ENCODE assay signal across 9 cellular contexts in genomic region chr16:88936008-88936912, GRCh38. TPM values are rescaled to one million over a fixed set of nuclear protein-coding genes. Genes with fewer than 3 reads are reported as not detected.
DNase-seq lines count a peak whose midpoint lies in the region; ATAC-seq and TF ChIP-seq lines count a peak whose summit lies in the region.
"Had no signal": no experiment of that assay in that cellular context is flagged by ENCODE, and none has a peak within 500 bp of the region (broad histone marks: within the 10 kb centered on the region; RNA-seq: fewer than 3 reads in every experiment).

No MANE protein-coding gene starts in this region.

- H3K9me3 ChIP-seq in body of pancreas, result no peaks in the 10 kb centered on the region

- intact Hi-C loops in body of pancreas (cut with DNase I), result no loop called here
- intact Hi-C loops in dorsolateral prefrontal cortex (cut with DNase I), result no loop called here

- peaks cover 0 to 13% of the 10 kb centered on the region in 2 donors for H3K27me3 Mint-ChIP-seq in natural killer cell treated with Interleukin-12 subunit alpha and Interleukin-12 subunit beta and Interleukin-15 and Interleukin-18, amount 100 ng/mL, for 72 hours
- peaks cover 36% of the 10 kb centered on the region for H3K27me3 Mint-ChIP-seq in activated CD8-positive, alpha-beta memory T cell treated with anti-CD3 and anti-CD28 coated beads, Interleukin-2, amount 10 ng/mL, durations not matched to agents 7 days and 5 days

- WGBS in body of pancreas, 2 donors, result 31 to 48% methylated on average over 16 to 35 of the region's 38 CpGs

- H3K4me3 ChIP-seq in body of pancreas (no peak overlapping the region), dorsolateral prefrontal cortex (peak overlapping the region in 6 of 59 donors; percentile 6 to 22 (median 12))

- H3K36me3 ChIP-seq in body of pancreas (replicated peaks in 1 of 2; ENCODE audit: insufficient read depth in 1 of 2, low read depth in 2 of 2), result no peaks in the 10 kb centered on the region

- H3K4me1 ChIP-seq in body of pancreas, result peaks cover 56% of the 10 kb centered on the region

- H3K4me1 Mint-ChIP-seq in natural killer cell treated with Interleukin-12 subunit alpha and Interleukin-12 subunit beta and Interleukin-15 and Interleukin-18, amount 100 ng/mL, for 72 hours (ENCODE audit: low read depth in 2 of 2), result peaks cover 0 to 3% of the 10 kb centered on the region in 2 donors
- H3K4me1 Mint-ChIP-seq in activated CD8-positive, alpha-beta memory T cell treated with anti-CD3 and anti-CD28 coated beads, Interleukin-2, amount 10 ng/mL, durations not matched to agents 7 days and 5 days, result peaks cover 8% of the 10 kb centered on the region

- TF ChIP-seq CTCF in body of pancreas (IDR thresholded peaks at IDR 0.05) (peak in 2 of 7 experiments; percentile 13 to 25), dorsolateral prefrontal cortex (IDR thresholded peaks at IDR 0.05 in 54 of 56, conservative IDR thresholded peaks at IDR 0.05 in 2 of 56; ENCODE audit: low read depth in 1 of 56, partially characterized antibody in 56 of 56) (no peak)

- CTCF ChIA-PET in activated CD8-positive, alpha-beta memory T cell treated with anti-CD3 and anti-CD28 coated beads, Interleukin-2, amount 10 ng/mL, durations not matched to agents 7 days and 5 days (lab: Charles Lee), result no interaction called here

- ATAC-seq in body of pancreas, result no peak
- no peak for ATAC-seq in natural killer cell treated with Interleukin-12 subunit alpha and Interleukin-12 subunit beta and Interleukin-15 and Interleukin-18, amount 100 ng/mL, for 72 hours
- no peak for ATAC-seq in GM21423 (IDR thresholded peaks at IDR 0.05; ENCODE audit: unreplicated experiment)
- ATAC-seq in activated CD8-positive, alpha-beta memory T cell treated with anti-CD3 and anti-CD28 coated beads, Interleukin-2, amount 10 ng/mL, durations not matched to agents 7 days and 5 days, result no peak
- no peak for ATAC-seq in HG03378 (IDR thresholded peaks at IDR 0.05; ENCODE audit: unreplicated experiment)

- no peaks in the 10 kb centered on the region for H3K36me3 Mint-ChIP-seq in natural killer cell treated with Interleukin-12 subunit alpha and Interleukin-12 subunit beta and Interleukin-15 and Interleukin-18, amount 100 ng/mL, for 72 hours
- no peaks in the 10 kb centered on the region for H3K36me3 Mint-ChIP-seq in activated CD8-positive, alpha-beta memory T cell treated with anti-CD3 and anti-CD28 coated beads, Interleukin-2, amount 10 ng/mL, durations not matched to agents 7 days and 5 days
- H3K36me3 Mint-ChIP-seq: type B pancreatic cell had no signal

- DNase-seq in DMS 273 treated with DMSO at 0.1 percent for 48 hours (lab: John Stamatoyannopoulos, UW), result peak; percentile 40
- peak; percentile 96 for DNase-seq in KBM-7
- DNase-seq in body of pancreas, result peak in 3 of 4 donors; percentile 51 to 62 (median 52)
- no peak for DNase-seq in natural killer cell treated with Interleukin-12 subunit alpha and Interleukin-12 subunit beta and Interleukin-15 and Interleukin-18, amount 100 ng/mL, for 72 hours (ENCODE audit: low spot score)
- DNase-seq in dorsolateral prefrontal cortex, result no peak
- no peak for DNase-seq in activated CD8-positive, alpha-beta memory T cell treated with anti-CD3 and anti-CD28 coated beads, Interleukin-2, amount 10 ng/mL, durations not matched to agents 7 days and 5 days

- H3K27ac ChIP-seq in body of pancreas (peak overlapping the region in 2 of 4 donors; percentile 37 to 38), dorsolateral prefrontal cortex (peak overlapping the region in 22 of 59 donors; percentile 10 to 90 (median 52))

- H3K4me3 Mint-ChIP-seq in natural killer cell treated with Interleukin-12 subunit alpha and Interleukin-12 subunit beta and Interleukin-15 and Interleukin-18, amount 100 ng/mL, for 72 hours, result peak overlapping the region; percentile 22
- H3K4me3 Mint-ChIP-seq in activated CD8-positive, alpha-beta memory T cell treated with anti-CD3 and anti-CD28 coated beads, Interleukin-2, amount 10 ng/mL, durations not matched to agents 7 days and 5 days, result no peak overlapping the region
- H3K4me3 Mint-ChIP-seq: type B pancreatic cell had no signal

- H3K27me3 ChIP-seq in body of pancreas (no peaks in the 10 kb centered on the region), dorsolateral prefrontal cortex (peaks cover 0 to 23% (median 4%) of the 10 kb centered on the region in 45 donors)

- in situ Hi-C loops in KBM-7 (cut with MboI; ENCODE audit: low pct_unique_long_range_greater_than_20kb, low sequenced_read_pairs), result no loop called here

- no peaks in the 10 kb centered on the region for H3K9me3 Mint-ChIP-seq in natural killer cell treated with Interleukin-12 subunit alpha and Interleukin-12 subunit beta and Interleukin-15 and Interleukin-18, amount 100 ng/mL, for 72 hours
- H3K9me3 Mint-ChIP-seq in activated CD8-positive, alpha-beta memory T cell treated with anti-CD3 and anti-CD28 coated beads, Interleukin-2, amount 10 ng/mL, durations not matched to agents 7 days and 5 days (ENCODE audit: low read depth), result no peaks in the 10 kb centered on the region
- H3K9me3 Mint-ChIP-seq: type B pancreatic cell had no signal

- H3K27ac Mint-ChIP-seq in natural killer cell treated with Interleukin-12 subunit alpha and Interleukin-12 subunit beta and Interleukin-15 and Interleukin-18, amount 100 ng/mL, for 72 hours, result no peak overlapping the region
- no peak overlapping the region for H3K27ac Mint-ChIP-seq in activated CD8-positive, alpha-beta memory T cell treated with anti-CD3 and anti-CD28 coated beads, Interleukin-2, amount 10 ng/mL, durations not matched to agents 7 days and 5 days
- H3K27ac Mint-ChIP-seq: type B pancreatic cell had no signal

- TF ChIP-seq POLR2A in body of pancreas (IDR thresholded peaks at IDR 0.05), result no peak

RNA-seq across cellular contexts. Expression of gene CBFA2T3, which starts 40.7 kb away (rescaled TPM):
- total RNA-seq in body of pancreas (10 to 100 TPM in 1 of 2 donors, 1 to 10 TPM in 1; 7.8 to 16.2 TPM), dorsolateral prefrontal cortex (10 to 100 TPM in 113 of 120 experiments, 1 to 10 TPM in 7; 4.3 to 33.0 (median 16.9) TPM)
- total RNA-seq in natural killer cell treated with Interleukin-12 subunit alpha and Interleukin-12 subunit beta and Interleukin-15 and Interleukin-18, amount 100 ng/mL, for 72 hours, result 1 to 10 TPM; 2.3 to 2.9 TPM
- total RNA-seq in activated CD8-positive, alpha-beta memory T cell treated with anti-CD3 and anti-CD28 coated beads, Interleukin-2, amount 10 ng/mL, durations not matched to agents 7 days and 5 days, result under 1 TPM in 1 of 2 experiments, not detected in 1; 0.21 TPM

Comparison
In these comparisons a context has a peak if more than half of its experiments do, and no peak if none do; other contexts are left out.
1. DNase-seq: peak in DMS 273 treated with DMSO at 0.1 percent for 48 hours (single experiment), KBM-7 (single experiment) and body of pancreas (3 of 4); none in natural killer cell treated with Interleukin-12 subunit alpha and Interleukin-12 subunit beta and Interleukin-15 and Interleukin-18, amount 100 ng/mL, for 72 hours (single experiment), dorsolateral prefrontal cortex (0 of 10) and activated CD8-positive, alpha-beta memory T cell treated with anti-CD3 and anti-CD28 coated beads, Interleukin-2, amount 10 ng/mL, durations not matched to agents 7 days and 5 days (single experiment).